ENCODE assay signal across 13 cellular contexts in the genomic region with DNA sequence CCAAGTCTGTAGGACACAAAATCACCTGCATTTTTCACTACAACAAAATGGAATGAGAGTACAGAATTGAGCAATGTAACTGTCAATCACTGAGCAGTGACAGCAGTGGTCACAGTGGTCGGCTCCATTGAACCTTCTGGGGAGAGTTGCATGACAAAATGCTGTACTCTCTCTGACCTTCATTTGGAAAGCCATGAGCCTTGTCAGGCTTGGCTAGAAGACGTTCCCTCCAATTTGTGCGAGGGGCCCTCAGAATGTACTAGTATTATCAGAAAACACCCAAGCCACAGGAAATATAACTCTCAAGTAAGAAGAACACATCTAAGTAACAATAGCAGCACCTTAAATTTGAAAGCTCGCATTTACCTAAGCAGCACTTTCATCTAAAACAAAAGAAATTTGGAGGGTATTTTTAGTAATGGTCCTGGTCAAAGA.
DNase-seq lines count a peak whose midpoint lies in the region; ATAC-seq and TF ChIP-seq lines count a peak whose summit lies in the region.
"Had no signal": no experiment of that assay in that cellular context is flagged by ENCODE, and none has a peak within 500 bp of the region (broad histone marks: within the 10 kb centered on the region; RNA-seq: fewer than 3 reads in every experiment).

No MANE protein-coding gene starts in this region.

- H3K27ac ChIP-seq in foreskin keratinocyte = no peak overlapping the region
- H3K27ac ChIP-seq: psoas muscle had no signal

- ATAC-seq in GM19397 (IDR thresholded peaks at IDR 0.05; ENCODE audit: unreplicated experiment) (peak; percentile 95), HG02798 (IDR thresholded peaks at IDR 0.05; ENCODE audit: poor library complexity, unreplicated experiment) (peak; percentile 89), HG03469 (IDR thresholded peaks at IDR 0.05; ENCODE audit: unreplicated experiment) (peak; percentile 90), foreskin keratinocyte (no peak)
- ATAC-seq: psoas muscle had no signal

- no peaks in the 10 kb centered on the region for H3K27me3 ChIP-seq in foreskin keratinocyte

- peaks cover 13% of the 10 kb centered on the region for H3K4me1 ChIP-seq in foreskin keratinocyte

- DNase-seq in GM12865 (ENCODE audit: low read depth) = peak; percentile 97
- DNase-seq in ureter (ENCODE audit: low spot score) = no peak
- DNase-seq in activated CD8-positive, alpha-beta memory T cell treated with anti-CD3 and anti-CD28 coated beads for 24 hours = no peak
- no peak for DNase-seq in foreskin keratinocyte
- DNase-seq in Kasumi-1 (lab: John Stamatoyannopoulos, UW) = no peak
- DNase-seq: GDM1, NCI-H2171 treated with DMSO at 0.1 percent for 48 hours, psoas muscle, SHP77 treated with DMSO at 0.1 percent for 48 hours had no signal

- TF ChIP-seq CTCF in GM12865 (IDR thresholded peaks at IDR 0.05; ENCODE audit: insufficient read depth, low read depth, low read length, missing control alignments) (no peak), foreskin keratinocyte (conservative IDR thresholded peaks at IDR 0.05) (no peak)

- H3K4me3 ChIP-seq in GM12865 (ENCODE audit: low read depth, low read length) = no peak overlapping the region
- H3K4me3 ChIP-seq: lung, psoas muscle had no signal
